In the genomic region with DNA sequence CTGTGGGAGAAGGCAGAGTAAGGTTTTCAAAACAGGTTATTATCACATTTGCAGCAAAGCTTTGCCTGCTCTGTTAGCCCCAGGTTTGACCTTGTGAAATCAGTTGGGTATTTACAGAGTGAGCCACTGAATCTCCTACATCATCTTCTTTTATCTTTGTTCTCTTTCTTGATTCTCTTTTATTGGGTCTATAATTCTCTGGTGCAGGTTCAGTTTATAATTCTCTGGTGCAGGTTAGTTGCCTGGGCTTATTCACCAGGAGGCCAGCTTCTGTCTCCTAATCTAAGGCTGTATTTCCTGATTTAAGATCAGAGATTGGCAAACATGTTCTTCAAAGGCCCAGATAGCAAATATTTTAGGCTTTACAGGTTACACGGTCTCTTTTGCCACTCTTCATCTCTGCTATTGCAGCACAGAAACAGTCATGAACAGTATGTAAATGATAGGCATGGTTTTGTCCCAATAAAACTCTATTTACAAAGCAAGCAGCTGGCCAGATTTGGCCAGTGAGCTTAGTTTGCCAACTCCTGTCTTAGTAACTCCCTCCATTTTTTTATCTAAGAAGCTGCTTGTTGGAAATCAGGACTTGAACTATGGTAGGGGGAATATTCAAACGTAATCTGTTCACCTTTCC, we compare ENCODE assay signal across 10 cellular contexts.
"Had no signal": no experiment of that assay in that cellular context is flagged by ENCODE, and none has a peak within 500 bp of the region (broad histone marks: within the 10 kb centered on the region; RNA-seq: fewer than 3 reads in every experiment).

No MANE protein-coding gene starts in this region.

- H3K9me3 ChIP-seq: HAP-1 had no signal

- H3K4me3 ChIP-seq: GM23248, HAP-1 had no signal

- DNase-seq: GM23248, GOT3, H7, HFFc6, KBM-7 had no signal

- H3K36me3 Mint-ChIP-seq: IgD-negative memory B cell had no signal

- H3K36me3 ChIP-seq: HAP-1 had no signal

- H3K4me1 ChIP-seq: HAP-1 had no signal

- H3K27ac ChIP-seq: GM23248, HL-60 had no signal

- ATAC-seq: HCT116, HepG2 had no signal

- H3K4me1 Mint-ChIP-seq: IgD-negative memory B cell had no signal

- H3K9me3 Mint-ChIP-seq: HFFc6, IgD-negative memory B cell had no signal

- H3K4me3 Mint-ChIP-seq: HFFc6, IgD-negative memory B cell had no signal

- H3K27ac Mint-ChIP-seq: HFFc6, IgD-negative memory B cell had no signal
